17 cellular contexts compared by ENCODE assay signal in genomic region chr13:107576430-107576829, GRCh38.
DNase-seq lines count a peak whose midpoint lies in the region; ATAC-seq and TF ChIP-seq lines count a peak whose summit lies in the region.
"Had no signal": no experiment of that assay in that cellular context is flagged by ENCODE, and none has a peak within 500 bp of the region (broad histone marks: within the 10 kb centered on the region; RNA-seq: fewer than 3 reads in every experiment).

No MANE protein-coding gene starts in this region.

- no peak for ATAC-seq in GM23338
- ATAC-seq in left cardiac atrium, result no peak
- ATAC-seq: A549 had no signal

- H3K4me3 ChIP-seq in GM23338, result no peak overlapping the region
- H3K4me3 ChIP-seq in choroid plexus epithelial cell (ENCODE audit: low read depth, low read length), result no peak overlapping the region
- H3K4me3 ChIP-seq: A549, BLaER1 had no signal

- peaks cover 10% of the 10 kb centered on the region for H3K9me2 ChIP-seq in GM23338 (ENCODE audit: insufficient read depth)

- no peak overlapping the region for H2AFZ ChIP-seq in GM23338

- TF ChIP-seq CTCF in GM23338 (conservative IDR thresholded peaks at IDR 0.05; ENCODE audit: low read depth in 2 of 2) (no peak), choroid plexus epithelial cell (conservative IDR thresholded peaks at IDR 0.05; ENCODE audit: low read depth, low read length) (no peak)

- DNase-seq in GM23338 (ENCODE audit: low spot score) (no peak), HT1080 (ENCODE audit: low read depth) (peak; percentile 85), choroid plexus epithelial cell (ENCODE audit: low read depth) (peak; percentile 21), renal cortical epithelial cell (ENCODE audit: low read depth) (peak; percentile 7), left cardiac atrium (no peak)
- DNase-seq in activated CD8-positive, alpha-beta memory T cell treated with anti-CD3 and anti-CD28 coated beads for 24 hours, result no peak
- no peak for DNase-seq in activated naive CD4-positive, alpha-beta T cell treated with Interleukin-2 at 50 U/mL for 16 hours
- DNase-seq: AML-193; CD4-positive, alpha-beta memory T cell; DMS153; DMS79; GF-D8; H9 had no signal

- peaks cover 34% of the 10 kb centered on the region for H3K27me3 ChIP-seq in GM23338 (ENCODE audit: insufficient read depth)
- H3K27me3 ChIP-seq: BLaER1 had no signal

- intact Hi-C loops in left cardiac atrium (cut with DNase I), result no loop called here

- no peaks in the 10 kb centered on the region for H3F3A ChIP-seq in GM23338 (replicated peaks; ENCODE audit: low read depth)

- no peak overlapping the region for H3K27ac Mint-ChIP-seq in GM23338
- H3K27ac Mint-ChIP-seq: CD4-positive, alpha-beta memory T cell; H9 had no signal

- peak overlapping the region; percentile 50; the same call in 1 of the 2 replicates for H3K4me2 ChIP-seq in GM23338
- H3K4me2 ChIP-seq: A549, BLaER1, KMS-11 had no signal

- peaks cover 16% of the 10 kb centered on the region for H3K9me3 Mint-ChIP-seq in GM23338

- H3K27ac ChIP-seq in GM23338 (ENCODE audit: low read depth), result no peak overlapping the region
- H3K27ac ChIP-seq: A549, BLaER1, KMS-11 had no signal

- no peak overlapping the region for H3K4me3 Mint-ChIP-seq in GM23338
- H3K4me3 Mint-ChIP-seq: CD14-positive monocyte; CD4-positive, alpha-beta memory T cell; H9 had no signal

- H3K36me3 ChIP-seq in GM23338 (ENCODE audit: insufficient read depth), result no peaks in the 10 kb centered on the region
- H3K36me3 ChIP-seq: BLaER1 had no signal

- H3K79me2 ChIP-seq in GM23338 (replicated peaks; ENCODE audit: insufficient read depth), result no peaks in the 10 kb centered on the region

- H4K20me1 ChIP-seq in GM23338 (replicated peaks; ENCODE audit: insufficient read depth), result 0 out of 2 replicates have a peak, but pooled peaks cover 1% of the 10 kb centered on the region
- H4K20me1 ChIP-seq: BLaER1 had no signal

- H3K4me1 ChIP-seq in GM23338 (ENCODE audit: insufficient read depth), result peaks cover 31% of the 10 kb centered on the region
- H3K4me1 ChIP-seq: A549, BLaER1 had no signal

- peaks cover 16% of the 10 kb centered on the region for H3K36me3 Mint-ChIP-seq in GM23338 (ENCODE audit: low read depth)
- H3K36me3 Mint-ChIP-seq: CD14-positive monocyte; CD4-positive, alpha-beta memory T cell had no signal

- H3K4me1 Mint-ChIP-seq in GM23338, result peaks cover 56% of the 10 kb centered on the region
- H3K4me1 Mint-ChIP-seq: CD14-positive monocyte; CD4-positive, alpha-beta memory T cell had no signal

- H3K27me3 Mint-ChIP-seq in GM23338 (ENCODE audit: insufficient read depth, low read depth, poor library complexity), result peaks cover 22% of the 10 kb centered on the region
- H3K27me3 Mint-ChIP-seq: CD4-positive, alpha-beta memory T cell had no signal

TF ChIP-seq in GM23338, 12 proteins besides CTCF, POLR2A, EP300 and RAD21:
- no peak for TF ChIP-seq NANOG (IDR thresholded peaks at IDR 0.05; ENCODE audit: borderline replicate concordance)
- TF ChIP-seq EZH2 (IDR thresholded peaks at IDR 0.05; ENCODE audit: low read depth, unreplicated experiment), result no peak
- no peak for TF ChIP-seq STAT1 (IDR thresholded peaks at IDR 0.05; ENCODE audit: unreplicated experiment)
- TF ChIP-seq CREB1 (CRISPR knock-in tag; IDR thresholded peaks at IDR 0.05; ENCODE audit: low read depth), result no peak
- TF ChIP-seq ETS1 (IDR thresholded peaks at IDR 0.05), result no peak
- TF ChIP-seq ZNF114 (CRISPR knock-in tag; IDR thresholded peaks at IDR 0.05), result no peak
TF ChIP-seq in GM23338: peak in this region for 0.

Comparison
In these comparisons a context has a peak if more than half of its experiments do, and no peak if none do; other contexts are left out.
1. DNase-seq: peak in HT1080 (single experiment), choroid plexus epithelial cell (single experiment) and renal cortical epithelial cell (single experiment); none in GM23338 (single experiment), activated CD8-positive, alpha-beta memory T cell treated with anti-CD3 and anti-CD28 coated beads for 24 hours (single experiment), left cardiac atrium (single experiment) and activated naive CD4-positive, alpha-beta T cell treated with Interleukin-2 at 50 U/mL for 16 hours (single experiment).